ENCODE assay signal across 1 cellular context in the genomic region with DNA sequence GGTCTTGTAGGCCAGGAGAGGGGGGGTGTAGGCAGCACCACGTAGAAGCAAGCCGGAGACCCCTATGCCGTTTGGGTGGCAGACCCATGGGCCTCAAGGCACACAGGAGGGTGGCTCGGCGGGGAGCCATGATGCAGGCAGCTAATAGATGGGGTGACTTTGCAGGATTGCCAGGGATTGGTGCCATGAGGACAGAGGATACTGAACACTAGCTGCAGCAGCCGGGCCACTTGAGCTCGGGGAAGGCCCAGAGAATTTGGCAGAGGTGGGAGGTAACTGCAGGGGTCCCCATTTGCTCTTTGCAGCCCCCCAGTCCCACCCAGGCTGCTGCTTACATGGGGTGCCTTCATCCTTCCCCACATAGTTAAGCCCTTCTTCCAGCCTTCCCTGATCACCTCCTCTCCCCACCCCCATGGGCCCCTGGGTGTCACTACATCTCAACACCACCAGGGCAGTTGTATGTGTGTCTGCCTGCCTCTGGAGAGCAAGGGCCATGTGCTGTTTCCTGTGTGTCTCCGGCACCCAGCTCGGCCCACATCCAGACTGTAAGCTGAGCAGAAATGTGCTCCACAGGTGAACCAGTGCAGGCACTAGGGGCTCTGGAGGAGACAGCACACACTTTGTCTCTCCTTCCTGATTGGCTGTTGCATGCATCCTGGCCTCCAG.
TF ChIP-seq lines count a peak whose summit lies in the region.

No MANE protein-coding gene starts in this region.

TF ChIP-seq in K562, 482 proteins besides CTCF, POLR2A, EP300 and RAD21 (continued from another document):
- TF ChIP-seq, protein P1, sequence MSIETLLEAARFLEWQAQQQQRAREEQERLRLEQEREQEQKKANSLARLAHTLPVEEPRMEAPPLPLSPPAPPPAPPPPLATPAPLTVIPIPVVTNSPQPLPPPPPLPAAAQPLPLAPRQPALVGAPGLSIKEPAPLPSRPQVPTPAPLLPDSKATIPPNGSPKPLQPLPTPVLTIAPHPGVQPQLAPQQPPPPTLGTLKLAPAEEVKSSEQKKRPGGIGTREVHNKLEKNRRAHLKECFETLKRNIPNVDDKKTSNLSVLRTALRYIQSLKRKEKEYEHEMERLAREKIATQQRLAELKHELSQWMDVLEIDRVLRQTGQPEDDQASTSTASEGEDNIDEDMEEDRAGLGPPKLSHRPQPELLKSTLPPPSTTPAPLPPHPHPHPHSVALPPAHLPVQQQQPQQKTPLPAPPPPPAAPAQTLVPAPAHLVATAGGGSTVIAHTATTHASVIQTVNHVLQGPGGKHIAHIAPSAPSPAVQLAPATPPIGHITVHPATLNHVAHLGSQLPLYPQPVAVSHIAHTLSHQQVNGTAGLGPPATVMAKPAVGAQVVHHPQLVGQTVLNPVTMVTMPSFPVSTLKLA (conservative IDR thresholded peaks at IDR 0.05): 0 out of 4 replicates have a peak, but pooled peaks of 1 of the 2 experiments have one; percentile 12
- TF ChIP-seq, protein P2, sequence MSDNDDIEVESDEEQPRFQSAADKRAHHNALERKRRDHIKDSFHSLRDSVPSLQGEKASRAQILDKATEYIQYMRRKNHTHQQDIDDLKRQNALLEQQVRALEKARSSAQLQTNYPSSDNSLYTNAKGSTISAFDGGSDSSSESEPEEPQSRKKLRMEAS (CRISPR knock-in tag; IDR thresholded peaks at IDR 0.05): peak; percentile 61; the same call in 1 of the 2 replicates
